ENCODE assay signal across 20 cellular contexts in the genomic region with DNA sequence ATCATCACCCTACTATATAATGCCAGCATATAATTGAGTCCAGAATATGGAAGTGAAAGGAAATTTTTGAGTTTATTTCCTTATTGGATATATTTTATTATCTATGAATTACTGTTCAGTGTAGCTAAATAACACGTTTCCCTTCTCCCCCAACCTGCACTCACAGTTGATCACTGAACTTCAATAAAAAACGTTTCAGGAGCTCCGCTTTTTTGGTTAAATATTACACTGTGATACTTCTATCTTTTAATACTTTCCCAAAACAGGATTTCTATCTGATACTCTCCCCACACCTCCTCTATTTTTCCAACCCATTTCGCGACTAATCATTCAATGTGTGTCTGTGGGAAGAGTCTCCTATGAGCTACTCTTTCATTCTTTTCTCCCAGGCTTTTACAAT. TPM values are rescaled to one million over a fixed set of nuclear protein-coding genes. Genes with fewer than 3 reads are reported as not detected.
DNase-seq lines count a peak whose midpoint lies in the region; ATAC-seq and TF ChIP-seq lines count a peak whose summit lies in the region.
"Had no signal": no experiment of that assay in that cellular context is flagged by ENCODE, and none has a peak within 500 bp of the region (broad histone marks: within the 10 kb centered on the region; RNA-seq: fewer than 3 reads in every experiment).

No MANE protein-coding gene starts in this region.

- ATAC-seq in left lobe of liver (peak; percentile 65), mucosa of descending colon (peak; percentile 44), GM19035 (IDR thresholded peaks at IDR 0.05; ENCODE audit: unreplicated experiment) (no peak), GM19395 (IDR thresholded peaks at IDR 0.05; ENCODE audit: unreplicated experiment) (no peak)

- no peak overlapping the region for H3K23ac ChIP-seq in H9 (ENCODE audit: insufficient read length, low read depth, low read length)

- H3K27ac ChIP-seq in H9 (ENCODE audit: insufficient read length, low read depth, low read length) (no peak overlapping the region), Peyer's patch (no peak overlapping the region)
- H3K27ac ChIP-seq: BLaER1, HL-60 had no signal

- H2AFZ ChIP-seq in H9 (ENCODE audit: low read length): no peak overlapping the region

- no peaks in the 10 kb centered on the region for H3K27me3 ChIP-seq in H9 (ENCODE audit: insufficient read depth, low read length)
- H3K27me3 ChIP-seq in Peyer's patch: no peaks in the 10 kb centered on the region
- H3K27me3 ChIP-seq: BLaER1 had no signal

- H3K79me1 ChIP-seq in H9 (ENCODE audit: insufficient read depth, low read depth, low read length, poor library complexity, severe bottlenecking): peaks cover 5% of the 10 kb centered on the region

- H3K4me1 Mint-ChIP-seq in H9: peaks cover 61 to 62% of the 10 kb centered on the region in 2 experiments
- peaks cover 55% of the 10 kb centered on the region for H3K4me1 Mint-ChIP-seq in endothelial cell (ENCODE audit: unreplicated experiment)
- H3K4me1 Mint-ChIP-seq: CD14-positive monocyte; CD4-positive, alpha-beta memory T cell; IgD-negative memory B cell had no signal

- DNase-seq in H9 (no peak), endothelial cell (ENCODE audit: low spot score) (no peak), left lobe of liver (ENCODE audit: low spot score) (no peak), mucosa of descending colon (no peak), middle frontal gyrus (ENCODE audit: extremely low spot score, low spot score) (no peak), Peyer's patch (no peak)
- DNase-seq: 8988T; CD4-positive, alpha-beta memory T cell; DMS79 treated with DMSO at 0.1 percent for 48 hours; GF-D8; GOT3; HCEC 1CT; KBM-7 had no signal

- no peak overlapping the region for H3K4me2 ChIP-seq in H9 (ENCODE audit: insufficient read depth, insufficient read length, low read length)
- H3K4me2 ChIP-seq: BLaER1 had no signal

- H4K5ac ChIP-seq in H9 (ENCODE audit: insufficient read length, low read depth, low read length): no peak overlapping the region

- no peaks in the 10 kb centered on the region for H3K36me3 ChIP-seq in mucosa of descending colon (ENCODE audit: low read depth)
- H3K36me3 ChIP-seq in Peyer's patch: no peaks in the 10 kb centered on the region
- H3K36me3 ChIP-seq: BLaER1 had no signal

- no peak overlapping the region for H2BK15ac ChIP-seq in H9 (ENCODE audit: low read depth, low read length)

- H3K9me3 ChIP-seq in H9 (ENCODE audit: control insufficient read depth, low read depth, low read length) (no peaks in the 10 kb centered on the region), mucosa of descending colon (no peaks in the 10 kb centered on the region), Peyer's patch (no peaks in the 10 kb centered on the region)
- H3K9me3 ChIP-seq: BLaER1 had no signal

- H3K4me3 Mint-ChIP-seq in H9 (peak overlapping the region in 1 of 2 experiments; percentile 47; a peak in 1 of 5 replicates), endothelial cell (ENCODE audit: unreplicated experiment) (peak overlapping the region; percentile 24)
- H3K4me3 Mint-ChIP-seq: CD14-positive monocyte, IgD-negative memory B cell had no signal

- no peak overlapping the region for H2BK12ac ChIP-seq in H9 (ENCODE audit: insufficient read length, low read depth, low read length)

- H3K4ac ChIP-seq in H9 (ENCODE audit: low read depth, low read length): no peak overlapping the region

- H3K4me1 ChIP-seq in H9 (ENCODE audit: insufficient read depth, low read length) (peaks cover 15% of the 10 kb centered on the region), mucosa of descending colon (ENCODE audit: low read depth) (peaks cover 3% of the 10 kb centered on the region), Peyer's patch (no peaks in the 10 kb centered on the region)
- H3K4me1 ChIP-seq: BLaER1 had no signal

- no peak overlapping the region for H3K9ac ChIP-seq in H9 (ENCODE audit: extremely low read depth, insufficient read length, low read length)
- H3K9ac ChIP-seq: BLaER1 had no signal

- peaks cover 0 to 3% of the 10 kb centered on the region in 2 experiments; a peak in 3 of 5 replicates for H3K9me3 Mint-ChIP-seq in H9
- no peaks in the 10 kb centered on the region for H3K9me3 Mint-ChIP-seq in endothelial cell (ENCODE audit: unreplicated experiment)

- intact Hi-C loops in mucosa of descending colon (cut with DNase I, micrococcal nuclease): no loop called here

- no peak overlapping the region for H3K4me3 ChIP-seq in mucosa of descending colon
- H3K4me3 ChIP-seq in Peyer's patch: no peak overlapping the region
- H3K4me3 ChIP-seq: BLaER1 had no signal

- H3K56ac ChIP-seq in H9 (ENCODE audit: insufficient read length, low read depth, low read length): no peak overlapping the region

- peaks cover 36% of the 10 kb centered on the region; the same call in 1 of the 2 replicates for H3K79me2 ChIP-seq in H9 (ENCODE audit: insufficient read depth, low read length)

- H4K8ac ChIP-seq in H9 (replicated peaks; ENCODE audit: insufficient read length, low read depth, low read length): no peak overlapping the region

- 100% methylated on average over 2 of the region's 5 CpGs for WGBS in H9 (ENCODE audit: extremely low coverage, insufficient read length, low lambda C conversion rate)

- no peak overlapping the region for H2AK5ac ChIP-seq in H9 (ENCODE audit: insufficient read length, low read length)

- peaks cover 8% of the 10 kb centered on the region for H3K23me2 ChIP-seq in H9 (ENCODE audit: insufficient read length, low read depth, low read length, poor library complexity, severe bottlenecking)

- TF ChIP-seq POLR2A in Peyer's patch (IDR thresholded peaks at IDR 0.05): no peak

- no peak overlapping the region for H4K91ac ChIP-seq in H9 (ENCODE audit: insufficient read length, low read depth, low read length)

- no peak overlapping the region for H3T11ph ChIP-seq in H9 (ENCODE audit: low read length)

- no peak overlapping the region for H2BK120ac ChIP-seq in H9 (ENCODE audit: low read depth, low read length, poor library complexity, severe bottlenecking)

- H2BK20ac ChIP-seq in H9 (ENCODE audit: low read depth, low read length, poor library complexity, severe bottlenecking): no peak overlapping the region

- TF ChIP-seq CTCF in H9 (conservative IDR thresholded peaks at IDR 0.05) (no peak), endothelial cell (IDR thresholded peaks at IDR 0.05; ENCODE audit: unreplicated experiment) (no peak), mucosa of descending colon (IDR thresholded peaks at IDR 0.05) (no peak), Peyer's patch (IDR thresholded peaks at IDR 0.05) (no peak)

- no peaks in the 10 kb centered on the region for H4K20me1 ChIP-seq in H9 (ENCODE audit: control insufficient read depth, insufficient read depth, insufficient read length)
- H4K20me1 ChIP-seq: BLaER1 had no signal

- H3K18ac ChIP-seq in H9 (ENCODE audit: insufficient read length, low read depth, low read length): no peak overlapping the region

- no peak overlapping the region for H2BK5ac ChIP-seq in H9 (ENCODE audit: insufficient read length, low read length)

- H3K14ac ChIP-seq in H9 (ENCODE audit: insufficient read depth, low read length): no peak overlapping the region

- H3K27ac Mint-ChIP-seq in H9 (peak overlapping the region; percentile 44 to 78 (median 68); a peak in 5 of 7 replicates), endothelial cell (ENCODE audit: unreplicated experiment) (peak overlapping the region; percentile 93)
- H3K27ac Mint-ChIP-seq: CD14-positive monocyte; CD4-positive, alpha-beta memory T cell; IgD-negative memory B cell had no signal

- peaks cover 4% of the 10 kb centered on the region; the same call in 1 of the 2 replicates for H3K27me3 Mint-ChIP-seq in H9 (ENCODE audit: low read depth)
- no peaks in the 10 kb centered on the region for H3K27me3 Mint-ChIP-seq in endothelial cell (ENCODE audit: unreplicated experiment)

- H3K36me3 Mint-ChIP-seq in H9 (ENCODE audit: insufficient read depth in 1 of 3, low read depth in 3 of 3) (peaks cover 6 to 9% (median 7%) of the 10 kb centered on the region in 3 experiments), endothelial cell (ENCODE audit: low read depth, unreplicated experiment) (no peaks in the 10 kb centered on the region)
- H3K36me3 Mint-ChIP-seq: CD14-positive monocyte; CD4-positive, alpha-beta memory T cell had no signal

RNA-seq across cellular contexts. Expression of a gene that starts 7.2 kb away (rescaled TPM):
- total RNA-seq in H9 (2021): 9.2 and 9.9 TPM in 2 replicates
- total RNA-seq in endothelial cell (ENCODE audit: unreplicated experiment): 19.6 TPM
- total RNA-seq in left lobe of liver: 11.9 TPM
- total RNA-seq in mucosa of descending colon: 1 to 10 TPM; 2.1 to 5.4 (median 2.1) TPM
- total RNA-seq in Peyer's patch: not detected
- total RNA-seq: CD4-positive, alpha-beta memory T cell; HT1080 had no signal

RNA-seq across cellular contexts. Expression of a gene that starts 29.5 kb away (rescaled TPM):
- total RNA-seq in H9 (2021) (0.07 TPM in 1 of 2 replicates, not detected in the other), endothelial cell (ENCODE audit: unreplicated experiment) (0.44 TPM), left lobe of liver (0.30 TPM), mucosa of descending colon (under 1 TPM in 1 of 3 donors, not detected in 2; 0.09 TPM), Peyer's patch (not detected)
- total RNA-seq: CD4-positive, alpha-beta memory T cell; HT1080 had no signal

Comparison
In these comparisons a context has a peak if more than half of its experiments do, and no peak if none do; other contexts are left out.
1. ATAC-seq: peak in left lobe of liver (single experiment) and mucosa of descending colon (single experiment); none in GM19035 (single experiment) and GM19395 (single experiment).